15 cellular contexts compared by ENCODE assay signal in genomic region chr18:10482363-10482984, GRCh38. TPM values are rescaled to one million over a fixed set of nuclear protein-coding genes. Genes with fewer than 3 reads are reported as not detected.
A peak's percentile ranks its signal among the peaks of the same experiment; 100 is the strongest.
DNase-seq lines count a peak whose midpoint lies in the region; ATAC-seq and TF ChIP-seq lines count a peak whose summit lies in the region.
"Had no signal": no experiment of that assay in that cellular context is flagged by ENCODE, and none has a peak within 500 bp of the region (broad histone marks: within the 10 kb centered on the region; RNA-seq: fewer than 3 reads in every experiment).

No MANE protein-coding gene starts in this region.

- H4K20me1 ChIP-seq in Loucy (ENCODE audit: insufficient read depth, low read length, poor library complexity, severe bottlenecking), result no peaks in the 10 kb centered on the region

- DNase-seq in substantia nigra (lab: John Stamatoyannopoulos, UW) (no peak), MG63 (no peak), NOMO-1 treated with DMSO at 0.1 percent for 48 hours (lab: John Stamatoyannopoulos, UW; ENCODE audit: unreplicated experiment) (no peak)
- DNase-seq in activated CD4-positive, alpha-beta T cell treated with anti-CD3 and anti-CD28 coated beads, Interleukin-2, amount 50 U/mL, for 48 hours, result no peak
- DNase-seq: activated CD8-positive, alpha-beta T cell treated with anti-CD3 and anti-CD28 coated beads for 36 hours; erythroblast; hippocampal formation had no signal

- H3K27ac ChIP-seq in substantia nigra (ENCODE audit: low read depth, low read length, poor library complexity, severe bottlenecking), result peak overlapping the region; percentile 29
- H3K27ac ChIP-seq: cardiac muscle cell, neutrophil had no signal

- H3K4me2 ChIP-seq in Loucy (ENCODE audit: low read depth, low read length, poor library complexity, severe bottlenecking), result peak overlapping the region; percentile 71
- H3K4me2 ChIP-seq: smooth muscle cell had no signal

- H3K36me3 ChIP-seq in Loucy (ENCODE audit: insufficient read depth, low read length) (no peaks in the 10 kb centered on the region), MG63 (no peaks in the 10 kb centered on the region)
- H3K36me3 ChIP-seq: cardiac muscle cell, neutrophil had no signal

- H3K9ac ChIP-seq in Loucy (ENCODE audit: low read depth, low read length, poor library complexity, severe bottlenecking), result peak overlapping the region; percentile 66

- TF ChIP-seq CTCF in Loucy (conservative IDR thresholded peaks at IDR 0.05; ENCODE audit: low read length), result peak; percentile 56

- H3K9me3 ChIP-seq in Loucy (ENCODE audit: insufficient read depth, low read depth, low read length) (no peaks in the 10 kb centered on the region), MG63 (no peaks in the 10 kb centered on the region)
- H3K9me3 ChIP-seq: neutrophil had no signal

- H3K27me3 ChIP-seq in Loucy (ENCODE audit: insufficient read depth, low read length, poor library complexity, severe bottlenecking) (no peaks in the 10 kb centered on the region), MG63 (no peaks in the 10 kb centered on the region)
- H3K27me3 ChIP-seq: cardiac muscle cell had no signal

- H2AFZ ChIP-seq in Loucy (ENCODE audit: low read length), result 0 out of 2 replicates have a peak overlapping the region, but pooled peaks have one; percentile 3

- no peaks in the 10 kb centered on the region for H3K79me2 ChIP-seq in Loucy (ENCODE audit: insufficient read depth, low read length)

- H3F3A ChIP-seq in Loucy (ENCODE audit: low read depth), result peaks cover 5% of the 10 kb centered on the region

- H3K4me3 ChIP-seq in Loucy (ENCODE audit: low read length, poor library complexity, severe bottlenecking) (peak overlapping the region; percentile 51), MG63 (no peak overlapping the region)
- H3K4me3 ChIP-seq: cardiac muscle cell, K562, smooth muscle cell had no signal

- peaks cover 53% of the 10 kb centered on the region for H3K4me1 ChIP-seq in Loucy (ENCODE audit: insufficient read depth, low read length, poor library complexity, severe bottlenecking)

- ATAC-seq in GM18868 (IDR thresholded peaks at IDR 0.05; ENCODE audit: unreplicated experiment) (peak; percentile 18), HG02571 (IDR thresholded peaks at IDR 0.05; ENCODE audit: unreplicated experiment) (peak; percentile 7)
- ATAC-seq: K562 had no signal

- no peaks in the 10 kb centered on the region for H3K9me2 ChIP-seq in Loucy (replicated peaks; ENCODE audit: low read depth, low read length)

RNA-seq across cellular contexts. Expression of gene APCDD1, which starts 28.0 kb away (rescaled TPM):
- 2.4 and 11.8 TPM in 2 replicates for total RNA-seq in MG63 (2014; rRNA removed; shearing (Covaris generic); ENCODE audit: low replicate concordance)
- total RNA-seq: activated CD8-positive, alpha-beta T cell treated with anti-CD3 and anti-CD28 coated beads for 36 hours; T-helper 2 cell treated with Interferon-gamma antibody and Interleukin-4, amounts not matched to agents 100 ng/mL and 5 ng/mL, for 36 hours had no signal

RNA-seq across cellular contexts. Expression of gene NAPG, which starts 43.4 kb away (rescaled TPM):
- total RNA-seq in MG63 (2014; rRNA removed; shearing (Covaris generic); ENCODE audit: low replicate concordance), result 24.5 and 33.9 TPM in 2 replicates
